21 cellular contexts compared by ENCODE assay signal in the genomic region with DNA sequence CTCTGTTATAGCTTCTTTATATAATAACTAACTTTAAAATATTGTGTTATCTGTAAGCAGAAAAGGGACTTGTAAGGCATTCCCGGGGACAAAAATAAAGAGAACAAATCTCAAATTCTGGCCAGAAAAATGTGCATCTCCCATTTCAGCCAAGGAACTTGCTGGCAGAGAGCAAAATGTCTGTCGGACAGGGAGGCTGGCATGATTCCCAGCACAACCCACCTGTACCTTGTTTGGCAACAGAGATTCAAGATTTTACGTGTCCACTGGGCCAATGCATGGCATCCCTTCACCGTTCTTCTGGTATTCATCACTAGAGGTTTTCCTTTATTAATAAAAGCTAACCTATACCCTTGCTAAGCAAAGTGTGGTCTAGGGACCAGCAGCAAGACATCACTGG.
"Had no signal": no experiment of that assay in that cellular context is flagged by ENCODE, and none has a peak within 500 bp of the region (broad histone marks: within the 10 kb centered on the region; RNA-seq: fewer than 3 reads in every experiment).

No MANE protein-coding gene starts in this region.

- H3K4me1 ChIP-seq: left ventricle myocardium inferior, lower lobe of right lung, pancreas had no signal

- H3K36me3 ChIP-seq: left ventricle myocardium inferior, lower lobe of right lung, pancreas had no signal

- H3K4me3 ChIP-seq: hepatocyte, left ventricle myocardium inferior, lower lobe of right lung, pancreas had no signal

- ATAC-seq: left cardiac atrium, lower lobe of right lung, pancreas, right cardiac atrium had no signal

- H3K79me2 ChIP-seq: hepatocyte had no signal

- H2AFZ ChIP-seq: hepatocyte had no signal

- H3K4me2 ChIP-seq: hepatocyte had no signal

- H3K9me3 ChIP-seq: left ventricle myocardium inferior, lower lobe of right lung, pancreas had no signal

- H3K27me3 ChIP-seq: hepatocyte, pancreas had no signal

- DNase-seq: effector CD4-positive, alpha-beta T cell; endodermal cell; erythroblast; foreskin melanocyte; head of caudate nucleus; kidney; left cardiac atrium; left ventricle myocardium inferior; lower lobe of right lung; mesenchymal stem cell; midbrain; naive B cell; occipital lobe; pancreas; right cardiac atrium; small intestine; stimulated activated CD4-positive, alpha-beta T cell treated with anti-CD3 and anti-CD28 coated beads, Interleukin-12 subunit alpha, Interleukin-12 subunit beta, amount 100 ng/mL, for 4 hours; stimulated activated naive CD4-positive, alpha-beta T cell treated with Interleukin-2 at 50 U/mL for 16 hours; trophoblast cell had no signal

- H3K27ac ChIP-seq: hepatocyte, left ventricle myocardium inferior, lower lobe of right lung, pancreas had no signal

- FAIRE-seq: endothelial cell of umbilical vein, kidney, pancreas, small intestine had no signal
